22 cellular contexts compared by ENCODE assay signal in genomic region chr2:164039270-164039669, GRCh38.
"Had no signal": no experiment of that assay in that cellular context is flagged by ENCODE, and none has a peak within 500 bp of the region (broad histone marks: within the 10 kb centered on the region; RNA-seq: fewer than 3 reads in every experiment).

No MANE protein-coding gene starts in this region.

- DNase-seq: KBM-7, MV-4-11, NCI-H1048, NCI-H1105, NCI-H1417 treated with DMSO at 0.1 percent for 48 hours, NCI-H146, NCI-H1694 treated with DMSO at 0.1 percent for 48 hours, NCI-H1930, NCI-H2081, NCI-H2107, NCI-H2227 treated with DMSO at 0.1 percent for 48 hours, NCI-H446, NCI-H510A, NCI-H524 treated with DMSO at 0.1 percent for 48 hours, NCI-H69, NCI-H774, PC-3, SHP77 had no signal

- FAIRE-seq: HTR-8/SVneo had no signal

- ATAC-seq: Panc1, PC-3 had no signal

- H3K27ac ChIP-seq: HL-60, RWPE1 had no signal
